ENCODE assay signal across 15 cellular contexts in genomic region chr9:110146371-110146770, GRCh38.
DNase-seq lines count a peak whose midpoint lies in the region; ATAC-seq and TF ChIP-seq lines count a peak whose summit lies in the region.
"Had no signal": no experiment of that assay in that cellular context is flagged by ENCODE, and none has a peak within 500 bp of the region (broad histone marks: within the 10 kb centered on the region; RNA-seq: fewer than 3 reads in every experiment).

No MANE protein-coding gene starts in this region.

- H3K9me3 ChIP-seq in thymus (ENCODE audit: control insufficient read depth): peaks cover 2% of the 10 kb centered on the region
- H3K9me3 ChIP-seq in adrenal gland (replicated peaks in 1 of 3): no peaks in the 10 kb centered on the region

- H3K4me3 Mint-ChIP-seq in activated naive CD4-positive, alpha-beta T cell treated with anti-CD3 and anti-CD28 coated beads, Interleukin-2, amount 10 ng/mL, durations not matched to agents 7 days and 5 days: no peak overlapping the region
- H3K4me3 Mint-ChIP-seq: nephron had no signal

- H3K27ac ChIP-seq in thymus (ENCODE audit: low read depth) (peak overlapping the region; percentile 8), adrenal gland (no peak overlapping the region)
- H3K27ac ChIP-seq: brain microvascular endothelial cell had no signal

- CTCF ChIA-PET in activated naive CD4-positive, alpha-beta T cell treated with anti-CD3 and anti-CD28 coated beads, Interleukin-2, amount 10 ng/mL, durations not matched to agents 7 days and 5 days (lab: Charles Lee): interaction anchor here (0.7 kb wide), 1 partner anchor 10 kb away, joined by 3 read pairs; no protein-coding TSS in a partner anchor

- H3K4me3 ChIP-seq in thymus (ENCODE audit: low read length): no peak overlapping the region
- H3K4me3 ChIP-seq in adrenal gland: no peak overlapping the region

- peaks cover 92% of the 10 kb centered on the region for H3K4me1 Mint-ChIP-seq in activated naive CD4-positive, alpha-beta T cell treated with anti-CD3 and anti-CD28 coated beads, Interleukin-2, amount 10 ng/mL, durations not matched to agents 7 days and 5 days

- peak overlapping the region; percentile 49 for H3K27ac Mint-ChIP-seq in activated naive CD4-positive, alpha-beta T cell treated with anti-CD3 and anti-CD28 coated beads, Interleukin-2, amount 10 ng/mL, durations not matched to agents 7 days and 5 days
- H3K27ac Mint-ChIP-seq in activated naive CD4-positive, alpha-beta T cell treated with anti-CD3 and anti-CD28 coated beads, Interleukin-2, amount 50 U/mL, for 72 hours: peak overlapping the region in 1 of 2 donors; percentile 29
- H3K27ac Mint-ChIP-seq: nephron had no signal

- TF ChIP-seq POLR2A in adrenal gland (IDR thresholded peaks at IDR 0.05): no peak

- H3K27me3 Mint-ChIP-seq in activated naive CD4-positive, alpha-beta T cell treated with anti-CD3 and anti-CD28 coated beads, Interleukin-2, amount 10 ng/mL, durations not matched to agents 7 days and 5 days: no peaks in the 10 kb centered on the region

- no peak for DNase-seq in activated naive CD4-positive, alpha-beta T cell treated with anti-CD3 and anti-CD28 coated beads, Interleukin-2, amount 10 ng/mL, durations not matched to agents 7 days and 5 days
- no peak for DNase-seq in activated naive CD4-positive, alpha-beta T cell treated with anti-CD3 and anti-CD28 coated beads, Interleukin-2, amount 50 U/mL, for 72 hours (ENCODE audit: low spot score in 2 of 2)
- peak; percentile 48 for DNase-seq in M059J (ENCODE audit: low read depth)
- DNase-seq in astrocyte of the hippocampus (ENCODE audit: low read depth, low spot score): peak; percentile 38
- no peak for DNase-seq in adrenal gland
- DNase-seq in AG20443 (ENCODE audit: low spot score): no peak
- DNase-seq: activated effector memory CD4-positive, alpha-beta T cell treated with anti-CD3 and anti-CD28 coated beads, Interleukin-2, amount 50 U/mL, for 16 hours; brain microvascular endothelial cell; NCI-H1930; NCI-H510A treated with DMSO at 0.1 percent for 48 hours; stimulated activated naive CD4-positive, alpha-beta T cell; SW 1271 had no signal

- intact Hi-C loops in adrenal gland (cut with DNase I): no loop called here

- 92% methylated on average over 1 of the region's 1 CpG for WGBS in thymus
- WGBS in adrenal gland, 4 donors: 60 to 75% (median 68%) methylated on average over 1 of the region's 1 CpG

- H3K36me3 Mint-ChIP-seq in activated naive CD4-positive, alpha-beta T cell treated with anti-CD3 and anti-CD28 coated beads, Interleukin-2, amount 10 ng/mL, durations not matched to agents 7 days and 5 days: peaks cover 46% of the 10 kb centered on the region
- peaks cover 13 to 41% of the 10 kb centered on the region in 2 donors for H3K36me3 Mint-ChIP-seq in activated naive CD4-positive, alpha-beta T cell treated with anti-CD3 and anti-CD28 coated beads, Interleukin-2, amount 50 U/mL, for 72 hours

- no peak for ATAC-seq in activated naive CD4-positive, alpha-beta T cell treated with anti-CD3 and anti-CD28 coated beads, Interleukin-2, amount 50 U/mL, for 72 hours
- no peak for ATAC-seq in GM21825 (IDR thresholded peaks at IDR 0.05; ENCODE audit: unreplicated experiment)

- peaks cover 18% of the 10 kb centered on the region for H3K4me1 ChIP-seq in thymus (ENCODE audit: control insufficient read depth, insufficient read depth, low read length)
- H3K4me1 ChIP-seq in adrenal gland (replicated peaks in 1 of 2): peaks cover 0 to 25% of the 10 kb centered on the region in 2 donors

- peaks cover 8% of the 10 kb centered on the region for H3K9me3 Mint-ChIP-seq in activated naive CD4-positive, alpha-beta T cell treated with anti-CD3 and anti-CD28 coated beads, Interleukin-2, amount 10 ng/mL, durations not matched to agents 7 days and 5 days
- peaks cover 10 to 11% of the 10 kb centered on the region in 2 donors for H3K9me3 Mint-ChIP-seq in activated naive CD4-positive, alpha-beta T cell treated with anti-CD3 and anti-CD28 coated beads, Interleukin-2, amount 50 U/mL, for 72 hours

- H3K36me3 ChIP-seq in thymus (ENCODE audit: control insufficient read depth, insufficient read depth) (peaks cover 11% of the 10 kb centered on the region), adrenal gland (replicated peaks in 1 of 2) (no peaks in the 10 kb centered on the region)

- H3K27me3 ChIP-seq in thymus (ENCODE audit: control insufficient read depth, insufficient read depth) (no peaks in the 10 kb centered on the region), adrenal gland (no peaks in the 10 kb centered on the region)
- H3K27me3 ChIP-seq: brain microvascular endothelial cell had no signal

- TF ChIP-seq CTCF in adrenal gland (IDR thresholded peaks at IDR 0.05): no peak

Comparison
In these comparisons a context has a peak if more than half of its experiments do, and no peak if none do; other contexts are left out.
1. DNase-seq: peak in M059J (single experiment) and astrocyte of the hippocampus (single experiment); none in activated naive CD4-positive, alpha-beta T cell treated with anti-CD3 and anti-CD28 coated beads, Interleukin-2, amount 10 ng/mL, durations not matched to agents 7 days and 5 days (single experiment), activated naive CD4-positive, alpha-beta T cell treated with anti-CD3 and anti-CD28 coated beads, Interleukin-2, amount 50 U/mL, for 72 hours (0 of 2), adrenal gland (0 of 7) and AG20443 (single experiment).